ENCODE assay signal across 27 cellular contexts in genomic region chrX:10557166-10557565, GRCh38.
"Had no signal": no experiment of that assay in that cellular context is flagged by ENCODE, and none has a peak within 500 bp of the region (broad histone marks: within the 10 kb centered on the region; RNA-seq: fewer than 3 reads in every experiment).

No MANE protein-coding gene starts in this region.

- H3K9me2 ChIP-seq: SK-N-SH had no signal

- H3K4me1 Mint-ChIP-seq: activated CD4-positive, alpha-beta T cell treated with anti-CD3 and anti-CD28 coated beads, Interleukin-2, amount 10 ng/mL, durations not matched to agents 24 days and 14 days; activated naive CD4-positive, alpha-beta T cell treated with anti-CD3 and anti-CD28 coated beads, Interleukin-2, amount 50 U/mL, for 24 hours; activated naive CD8-positive, alpha-beta T cell treated with anti-CD3 and anti-CD28 coated beads, Interleukin-2, amount 10 ng/mL, durations not matched to agents 7 days and 5 days had no signal

- H3K27me3 Mint-ChIP-seq: activated CD4-positive, alpha-beta T cell treated with anti-CD3 and anti-CD28 coated beads, Interleukin-2, amount 10 ng/mL, durations not matched to agents 24 days and 14 days; activated naive CD4-positive, alpha-beta T cell treated with anti-CD3 and anti-CD28 coated beads, Interleukin-2, amount 50 U/mL, for 24 hours; activated naive CD8-positive, alpha-beta T cell treated with anti-CD3 and anti-CD28 coated beads, Interleukin-2, amount 10 ng/mL, durations not matched to agents 7 days and 5 days; brain had no signal

- H3K9me3 ChIP-seq: SJSA1, SK-N-SH had no signal

- H3K36me3 ChIP-seq: SJSA1 had no signal

- H3K4me2 ChIP-seq: SK-N-SH had no signal

- H3K27me3 ChIP-seq: SJSA1 had no signal

- H3K4me3 ChIP-seq: K562, SJSA1 had no signal

- H3K27ac Mint-ChIP-seq: activated CD4-positive, alpha-beta T cell treated with anti-CD3 and anti-CD28 coated beads, Interleukin-2, amount 10 ng/mL, durations not matched to agents 24 days and 14 days; activated CD8-positive, alpha-beta T cell treated with anti-CD3 and anti-CD28 coated beads, Interleukin-2, amount 10 ng/mL, durations not matched to agents 7 days and 5 days; activated naive CD4-positive, alpha-beta T cell treated with anti-CD3 and anti-CD28 coated beads, Interleukin-2, amount 50 U/mL, for 24 hours; activated naive CD8-positive, alpha-beta T cell treated with anti-CD3 and anti-CD28 coated beads, Interleukin-2, amount 10 ng/mL, durations not matched to agents 7 days and 5 days; activated T-cell treated with anti-CD3 and anti-CD28 coated beads, Interleukin-2, amount 50 U/mL, for 24 hours; activated T-helper 2 cell treated with anti-CD3 and anti-CD28 coated beads, Interferon-gamma antibody, Interleukin-2, Interleukin-4, amounts not matched to agents 10 μg/mL and 5 μg/mL and 100 μg/mL, durations not matched to agents 14 hours and 24 hours and 36 hours; brain; T-helper 1 cell treated with Interleukin-12 subunit alpha and Interleukin-12 subunit beta and Interleukin-4 antibody, amounts not matched to agents 30 μg/mL and 1 μg/mL, for 36 hours; T-helper 2 cell treated with Interferon-gamma antibody and Interleukin-4, amounts not matched to agents 5 μg/mL and 100 μg/mL, for 36 hours had no signal

- H3K9me3 Mint-ChIP-seq: activated CD4-positive, alpha-beta T cell treated with anti-CD3 and anti-CD28 coated beads, Interleukin-2, amount 10 ng/mL, durations not matched to agents 24 days and 14 days; activated naive CD4-positive, alpha-beta T cell treated with anti-CD3 and anti-CD28 coated beads, Interleukin-2, amount 50 U/mL, for 24 hours; T-helper 1 cell treated with Interleukin-12 subunit alpha and Interleukin-12 subunit beta and Interleukin-4 antibody, amounts not matched to agents 30 μg/mL and 1 μg/mL, for 36 hours had no signal

- H3K4me3 Mint-ChIP-seq: activated CD4-positive, alpha-beta T cell treated with anti-CD3 and anti-CD28 coated beads, Interleukin-2, amount 10 ng/mL, durations not matched to agents 24 days and 14 days; activated CD8-positive, alpha-beta T cell treated with anti-CD3 and anti-CD28 coated beads, Interleukin-2, amount 10 ng/mL, durations not matched to agents 7 days and 5 days; activated naive CD4-positive, alpha-beta T cell treated with anti-CD3 and anti-CD28 coated beads, Interleukin-2, amount 50 U/mL, for 24 hours; activated naive CD8-positive, alpha-beta T cell treated with anti-CD3 and anti-CD28 coated beads, Interleukin-2, amount 10 ng/mL, durations not matched to agents 7 days and 5 days; activated T-cell treated with anti-CD3 and anti-CD28 coated beads, Interleukin-2, amount 50 U/mL, for 24 hours; brain; T-helper 1 cell treated with Interleukin-12 subunit alpha and Interleukin-12 subunit beta and Interleukin-4 antibody, amounts not matched to agents 30 μg/mL and 1 μg/mL, for 36 hours; T-helper 2 cell treated with Interferon-gamma antibody and Interleukin-4, amounts not matched to agents 5 μg/mL and 100 μg/mL, for 36 hours had no signal

- H3K27ac ChIP-seq: SJSA1 had no signal

- H3K36me3 Mint-ChIP-seq: activated naive CD4-positive, alpha-beta T cell treated with anti-CD3 and anti-CD28 coated beads, Interleukin-2, amount 50 U/mL, for 24 hours; activated naive CD8-positive, alpha-beta T cell treated with anti-CD3 and anti-CD28 coated beads, Interleukin-2, amount 10 ng/mL, durations not matched to agents 7 days and 5 days had no signal

- DNase-seq: activated CD4-positive, alpha-beta T cell treated with anti-CD3 and anti-CD28 coated beads, Interleukin-2, amount 10 ng/mL, durations not matched to agents 24 days and 14 days; activated CD4-positive, alpha-beta T cell treated with anti-CD3 and anti-CD28 coated beads, Interleukin-2, amount 50 U/mL, for 4 hours; activated CD8-positive, alpha-beta T cell treated with anti-CD3 and anti-CD28 coated beads, Interleukin-2, amount 10 ng/mL, durations not matched to agents 7 days and 5 days; activated gamma-delta T cell; activated naive CD4-positive, alpha-beta T cell treated with Interleukin-2 at 50 U/mL for 16 hours; activated naive CD8-positive, alpha-beta T cell treated with anti-CD3 and anti-CD28 coated beads, Interleukin-2, amount 10 ng/mL, durations not matched to agents 7 days and 5 days; activated T-cell treated with anti-CD3 and anti-CD28 coated beads, Interleukin-2, amount 50 U/mL, for 24 hours; amygdala; caudate nucleus; cerebellar nuclear complex; NCI-H1105; NCI-H1417 treated with DMSO at 0.1 percent for 48 hours; NCI-H1694; NCI-H1930; NCI-H345; NCI-H526; NCI-H748 treated with DMSO at 0.1 percent for 48 hours; OCI-M1; SHP77; SK-N-SH had no signal
